ENCODE assay signal across 17 cellular contexts in the genomic region with DNA sequence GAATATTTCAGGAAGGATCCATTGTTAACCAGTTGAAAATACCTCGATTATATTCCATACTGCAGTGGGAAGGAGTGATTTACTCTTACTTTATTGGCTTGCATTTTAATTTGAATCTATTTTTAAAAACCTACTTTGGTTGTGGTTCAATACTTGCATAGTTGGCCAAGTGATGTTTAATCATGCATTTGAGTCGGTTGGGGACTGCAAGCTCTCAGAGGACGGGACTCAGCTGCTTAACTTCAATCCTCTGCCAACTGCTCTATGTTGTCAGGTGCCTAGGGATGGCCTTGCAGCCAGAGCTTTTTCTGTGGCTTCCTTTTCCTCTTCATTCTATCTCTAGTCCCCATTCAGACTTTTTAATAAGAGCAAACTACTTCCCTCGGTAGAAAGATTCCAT. TPM values are rescaled to one million over a fixed set of nuclear protein-coding genes. Genes with fewer than 3 reads are reported as not detected.
DNase-seq lines count a peak whose midpoint lies in the region; ATAC-seq, FAIRE-seq and TF ChIP-seq lines count a peak whose summit lies in the region.
"Had no signal": no experiment of that assay in that cellular context is flagged by ENCODE, and none has a peak within 500 bp of the region (broad histone marks: within the 10 kb centered on the region; RNA-seq: fewer than 3 reads in every experiment).

No MANE protein-coding gene starts in this region.

- H3K27ac Mint-ChIP-seq in activated naive CD4-positive, alpha-beta T cell treated with anti-CD3 and anti-CD28 coated beads, Interleukin-2, amount 50 U/mL, for 72 hours, result no peak overlapping the region
- H3K27ac Mint-ChIP-seq: CD4-positive, alpha-beta memory T cell; GM23338; H9 had no signal

- no peak overlapping the region for H2BK120ac ChIP-seq in mesenchymal stem cell (ENCODE audit: low read depth, low read length)

- WGBS in mesenchymal stem cell, result 95% methylated on average over 3 of the region's 4 CpGs
- 74 to 76% methylated on average over 4 of the region's 4 CpGs for WGBS in pancreas, 2 donors

- no peak overlapping the region for H2AK5ac ChIP-seq in mesenchymal stem cell (ENCODE audit: low read length, severe bottlenecking)

- H3K9me3 Mint-ChIP-seq in activated naive CD4-positive, alpha-beta T cell treated with anti-CD3 and anti-CD28 coated beads, Interleukin-2, amount 50 U/mL, for 72 hours, result no peaks in the 10 kb centered on the region
- H3K9me3 Mint-ChIP-seq: CD4-positive, alpha-beta memory T cell had no signal

- TF ChIP-seq CTCF in pancreas (IDR thresholded peaks at IDR 0.05), result no peak

- no peak overlapping the region for H2BK12ac ChIP-seq in mesenchymal stem cell (ENCODE audit: low read length in 2 of 2)

- H3K36me3 Mint-ChIP-seq in activated naive CD4-positive, alpha-beta T cell treated with anti-CD3 and anti-CD28 coated beads, Interleukin-2, amount 50 U/mL, for 72 hours, result no peaks in the 10 kb centered on the region
- H3K36me3 Mint-ChIP-seq: CD4-positive, alpha-beta memory T cell had no signal

- no peak overlapping the region for H3K27ac ChIP-seq in BLaER1 treated with 17β-estradiol and CSF1 and Interleukin-3, amounts not matched to agents 10 nM and 100 nM
- H3K27ac ChIP-seq in SJCRH30, result peak overlapping the region; percentile 18; the same call in 1 of the 2 replicates
- H3K27ac ChIP-seq in mesenchymal stem cell (ENCODE audit: low read length, poor library complexity, severe bottlenecking), result no peak overlapping the region
- peak overlapping the region; percentile 40 for H3K27ac ChIP-seq in skeletal muscle tissue (ENCODE audit: low read depth, low read length)
- H3K27ac ChIP-seq in pancreas, result no peak overlapping the region
- H3K27ac ChIP-seq: C4-2B had no signal

- no peak for ATAC-seq in pancreas
- no peak for ATAC-seq in activated naive CD4-positive, alpha-beta T cell treated with anti-CD3 and anti-CD28 coated beads, Interleukin-2, amount 50 U/mL, for 72 hours
- ATAC-seq: GM12878, GM23338, HepG2 had no signal

- H3K23ac ChIP-seq in mesenchymal stem cell (ENCODE audit: low read length in 2 of 2), result no peak overlapping the region

- no peak overlapping the region for H4K8ac ChIP-seq in mesenchymal stem cell (ENCODE audit: low read length)

- intact Hi-C loops in pancreas (cut with DNase I), result no loop called here

- no peak overlapping the region for H2AFZ ChIP-seq in mesenchymal stem cell (ENCODE audit: low read depth, low read length)
- H2AFZ ChIP-seq: GM23338 had no signal

- H3K9ac ChIP-seq in BLaER1 treated with 17β-estradiol and CSF1 and Interleukin-3, amounts not matched to agents 10 nM and 100 nM, result no peak overlapping the region
- H3K9ac ChIP-seq in mesenchymal stem cell (ENCODE audit: low read length) (peak overlapping the region; percentile 46), skeletal muscle tissue (ENCODE audit: low read depth in 1 of 3, low read length in 3 of 3) (no peak overlapping the region)

- H3K4ac ChIP-seq in mesenchymal stem cell (ENCODE audit: low read depth in 1 of 2, low read length in 2 of 2), result no peak overlapping the region

- no peak overlapping the region for H3K4me3 ChIP-seq in BLaER1 treated with 17β-estradiol and CSF1 and Interleukin-3, amounts not matched to agents 10 nM and 100 nM
- H3K4me3 ChIP-seq in SJCRH30, result no peak overlapping the region
- no peak overlapping the region for H3K4me3 ChIP-seq in mesenchymal stem cell (ENCODE audit: insufficient read depth in 1 of 2, low read depth in 1 of 2, low read length in 2 of 2)
- H3K4me3 ChIP-seq in skeletal muscle tissue (ENCODE audit: low read length in 3 of 3), result no peak overlapping the region
- no peak overlapping the region for H3K4me3 ChIP-seq in pancreas
- H3K4me3 ChIP-seq: GM12878, GM23338 had no signal

- H3K14ac ChIP-seq in mesenchymal stem cell (ENCODE audit: low read length in 2 of 2), result no peak overlapping the region

- H3K27me3 ChIP-seq in BLaER1 treated with 17β-estradiol and CSF1 and Interleukin-3, amounts not matched to agents 10 nM and 100 nM, result no peaks in the 10 kb centered on the region
- H3K27me3 ChIP-seq in SJCRH30 (no peaks in the 10 kb centered on the region), mesenchymal stem cell (ENCODE audit: control insufficient read depth in 1 of 2, insufficient read depth in 1 of 2, low read length in 2 of 2) (no peaks in the 10 kb centered on the region), skeletal muscle tissue (ENCODE audit: control insufficient read depth in 3 of 3, insufficient read depth in 3 of 3, low read length in 3 of 3) (no peaks in the 10 kb centered on the region), pancreas (no peaks in the 10 kb centered on the region)

- no peak overlapping the region for H4K91ac ChIP-seq in mesenchymal stem cell (ENCODE audit: low read length)

- peaks cover 13 to 24% (median 17%) of the 10 kb centered on the region in 11 experiments; a peak in 21 of 22 replicates for H3K9me3 ChIP-seq in BLaER1 treated with 17β-estradiol and CSF1 and Interleukin-3, amounts not matched to agents 10 nM and 100 nM (replicated peaks in 1 of 11)
- H3K9me3 ChIP-seq in SJCRH30 (replicated peaks) (peaks cover 13% of the 10 kb centered on the region), mesenchymal stem cell (ENCODE audit: control insufficient read depth, low read length) (peaks cover 8% of the 10 kb centered on the region), skeletal muscle tissue (ENCODE audit: control insufficient read depth in 3 of 3, low read length in 3 of 3) (no peaks in the 10 kb centered on the region), pancreas (no peaks in the 10 kb centered on the region)

- H3K4me2 ChIP-seq in BLaER1 treated with 17β-estradiol and CSF1 and Interleukin-3, amounts not matched to agents 10 nM and 100 nM, result peak overlapping the region in 6 of 11 experiments; percentile 10 to 53 (median 28); a peak in 7 of 22 replicates
- H3K4me2 ChIP-seq in mesenchymal stem cell (ENCODE audit: low read length, poor library complexity, severe bottlenecking), result no peak overlapping the region
- H3K4me2 ChIP-seq: GM23338 had no signal

- no peaks in the 10 kb centered on the region for H3K36me3 ChIP-seq in BLaER1 treated with 17β-estradiol and CSF1 and Interleukin-3, amounts not matched to agents 10 nM and 100 nM
- no peaks in the 10 kb centered on the region for H3K36me3 ChIP-seq in SJCRH30
- H3K36me3 ChIP-seq in mesenchymal stem cell (ENCODE audit: control insufficient read depth in 1 of 2, insufficient read depth in 2 of 2, low read depth in 1 of 2, low read length in 2 of 2), result no peaks in the 10 kb centered on the region
- no peaks in the 10 kb centered on the region for H3K36me3 ChIP-seq in skeletal muscle tissue (ENCODE audit: control insufficient read depth in 3 of 3, insufficient read depth in 3 of 3, low read length in 3 of 3)
- H3K36me3 ChIP-seq in pancreas, result no peaks in the 10 kb centered on the region

- H3K4me1 ChIP-seq in BLaER1 treated with 17β-estradiol and CSF1 and Interleukin-3, amounts not matched to agents 10 nM and 100 nM, result peaks cover 0 to 30% (median 18%) of the 10 kb centered on the region in 10 experiments; a peak in 14 of 20 replicates
- H3K4me1 ChIP-seq in SJCRH30 (peaks cover 9% of the 10 kb centered on the region), mesenchymal stem cell (ENCODE audit: control insufficient read depth, insufficient read depth, low read depth, low read length) (peaks cover 2% of the 10 kb centered on the region), skeletal muscle tissue (ENCODE audit: control insufficient read depth in 3 of 3, insufficient read depth in 3 of 3, low read length in 3 of 3) (no peaks in the 10 kb centered on the region), pancreas (no peaks in the 10 kb centered on the region)

- no peak overlapping the region for H3K18ac ChIP-seq in mesenchymal stem cell (ENCODE audit: low read depth in 1 of 2, low read length in 2 of 2)

- FAIRE-seq in pancreas (lab: Jason Lieb, UNC), result no peak
- FAIRE-seq: GM12878, GM18507, HepG2, HTR-8/SVneo had no signal

- DNase-seq in SJCRH30, result peak in 1 of 2 experiments; percentile 33
- no peak for DNase-seq in mesenchymal stem cell
- no peak for DNase-seq in pancreas
- DNase-seq in NCI-H526 treated with DMSO at 0.1 percent for 48 hours (lab: John Stamatoyannopoulos, UW), result no peak
- no peak for DNase-seq in activated naive CD4-positive, alpha-beta T cell treated with anti-CD3 and anti-CD28 coated beads, Interleukin-2, amount 50 U/mL, for 72 hours (ENCODE audit: low spot score in 2 of 2)
- DNase-seq: ACHN; CD4-positive, alpha-beta memory T cell; DMS79; H9 had no signal

- H2BK15ac ChIP-seq in mesenchymal stem cell (ENCODE audit: low read depth, poor library complexity, severe bottlenecking), result no peak overlapping the region

- no peak overlapping the region for H2BK5ac ChIP-seq in mesenchymal stem cell (ENCODE audit: low read depth, low read length, poor library complexity, severe bottlenecking)

- H3K79me1 ChIP-seq in mesenchymal stem cell (replicated peaks; ENCODE audit: low read length, poor library complexity, severe bottlenecking), result no peaks in the 10 kb centered on the region

- H4K20me1 ChIP-seq in BLaER1 treated with 17β-estradiol and CSF1 and Interleukin-3, amounts not matched to agents 10 nM and 100 nM, result no peaks in the 10 kb centered on the region

RNA-seq across cellular contexts. Expression of a gene that starts 53.4 kb away (rescaled TPM):
- 53.2 and 79.3 TPM in 2 replicates for total RNA-seq in SJCRH30 (2014; rRNA removed; shearing (Covaris generic))
- 57.8 TPM for polyA plus RNA-seq in mesenchymal stem cell (2013, experiment 1 of 2)
- 61.2 TPM for polyA plus RNA-seq in mesenchymal stem cell (2013, experiment 2 of 2)
- 8.9 TPM for total RNA-seq in skeletal muscle tissue
- 10 to 100 TPM; 10.5 to 23.7 (median 19.8) TPM for total RNA-seq in pancreas
- polyA plus RNA-seq in pancreas, result 10 to 100 TPM in 1 of 2 donors, 1 to 10 TPM in 1; 6.8 to 16.0 TPM
- 100 to 1,000 TPM; 100 to 149 TPM for total RNA-seq in activated naive CD4-positive, alpha-beta T cell treated with anti-CD3 and anti-CD28 coated beads, Interleukin-2, amount 50 U/mL, for 72 hours

Comparison
In these comparisons a context has a peak if more than half of its experiments do, and no peak if none do; other contexts are left out.
1. H3K27ac ChIP-seq: peak in SJCRH30 (single experiment) and skeletal muscle tissue (single experiment); none in BLaER1 treated with 17β-estradiol and CSF1 and Interleukin-3, amounts not matched to agents 10 nM and 100 nM (0 of 11), mesenchymal stem cell (single experiment) and pancreas (0 of 4).